ENCODE assay signal across 16 cellular contexts in the genomic region with DNA sequence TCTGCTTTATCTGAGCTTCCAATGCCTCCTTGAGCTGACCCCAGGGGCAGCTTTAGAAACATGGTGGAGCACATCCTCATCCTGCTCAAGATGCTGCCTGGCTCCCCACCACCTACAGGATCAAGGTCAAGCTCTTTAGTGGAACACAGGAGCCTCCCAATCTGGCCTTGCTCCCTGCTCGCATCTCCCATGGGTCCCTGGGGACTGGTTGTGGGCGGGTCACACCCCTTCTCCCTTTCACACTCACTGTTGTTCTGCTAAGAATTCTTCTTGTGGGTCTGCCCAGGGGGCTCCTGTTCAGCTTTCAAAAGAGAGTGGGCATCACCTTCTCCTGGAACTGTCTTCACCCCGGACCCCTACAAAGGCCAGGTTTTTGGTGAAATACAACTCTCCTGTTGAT. TPM values are rescaled to one million over a fixed set of nuclear protein-coding genes. Genes with fewer than 3 reads are reported as not detected.
A peak's percentile ranks its signal among the peaks of the same experiment; 100 is the strongest.
DNase-seq lines count a peak whose midpoint lies in the region; ATAC-seq, FAIRE-seq and TF ChIP-seq lines count a peak whose summit lies in the region.
"Had no signal": no experiment of that assay in that cellular context is flagged by ENCODE, and none has a peak within 500 bp of the region (broad histone marks: within the 10 kb centered on the region; RNA-seq: fewer than 3 reads in every experiment).

No MANE protein-coding gene starts in this region.

- 18% methylated on average over 3 of the region's 3 CpGs for WGBS in K562 (ENCODE audit: insufficient coverage, low coverage, missing lambda C conversion rate)
- WGBS in ovary, 3 donors: 71 to 80% (median 77%) methylated on average over 3 of the region's 3 CpGs

- H3K79me2 ChIP-seq in DND-41 (ENCODE audit: insufficient read depth, low read length) (no peaks in the 10 kb centered on the region), K562 (ENCODE audit: control insufficient read depth, insufficient read depth, low read length) (no peaks in the 10 kb centered on the region)

- H3K4me1 ChIP-seq in DND-41 (ENCODE audit: insufficient read depth, low read length) (peaks cover under 1% of the 10 kb centered on the region; the same call in 1 of the 2 replicates), K562 (replicated peaks in 1 of 2; ENCODE audit: control insufficient read depth in 2 of 2, insufficient read depth in 2 of 2, low read length in 2 of 2) (peaks cover 35 to 42% of the 10 kb centered on the region in 2 experiments), ovary (ENCODE audit: insufficient read depth) (no peaks in the 10 kb centered on the region)
- H3K4me1 ChIP-seq: HAP-1, SJSA1 had no signal

- BruUV-seq in K562 (replicated peaks; lab: Mats Ljungman, UMichigan): no TSS peak

- H3K9me3 ChIP-seq in DND-41 (ENCODE audit: insufficient read depth, low read length, severe bottlenecking): no peaks in the 10 kb centered on the region
- peaks cover 1% of the 10 kb centered on the region; the same call in 1 of the 2 replicates for H3K9me3 ChIP-seq in K562 (replicated peaks; ENCODE audit: control insufficient read depth, insufficient read depth, low read depth, low read length)
- no peaks in the 10 kb centered on the region for H3K9me3 ChIP-seq in ovary
- H3K9me3 ChIP-seq: HAP-1, SJSA1 had no signal

- intact Hi-C loops in K562 (cut with micrococcal nuclease) (no loop called here), ovary (cut with DNase I) (no loop called here)

- TF ChIP-seq EP300 in K562 (IDR thresholded peaks at IDR 0.05; ENCODE audit: low read length): no peak
- no peak for TF ChIP-seq EP300 in ovary (IDR thresholded peaks at IDR 0.05)

- peaks cover 4% of the 10 kb centered on the region; the same call in 1 of the 2 replicates for H3K27me3 Mint-ChIP-seq in HFFc6 (ENCODE audit: insufficient read depth)

- CTCF ChIA-PET in K562 (lab: Yijun Ruan, JAX; ENCODE audit: low intra/inter-chr PET ratio): no interaction called here

- no peaks in the 10 kb centered on the region for H3K36me3 Mint-ChIP-seq in HFFc6 (ENCODE audit: low read depth)
- no peaks in the 10 kb centered on the region for H3K36me3 Mint-ChIP-seq in stimulated activated effector memory CD8-positive, alpha-beta T cell treated with anti-CD3 and anti-CD28 coated beads, Interleukin-12 subunit alpha, Interleukin-12 subunit beta, amount 100 ng/mL, for 72 hours

- TF ChIP-seq CTCF in DND-41 (IDR thresholded peaks at IDR 0.05; ENCODE audit: borderline replicate concordance, extremely low read depth, low read length, poor library complexity, severe bottlenecking) (no peak), HFFc6 (IDR thresholded peaks at IDR 0.05) (no peak), K562 (IDR thresholded peaks at IDR 0.05 in 2 of 3, conservative IDR thresholded peaks at IDR 0.05 in 1 of 3; ENCODE audit: insufficient read depth in 2 of 3, low read depth in 1 of 3, low read length in 3 of 3) (no peak), ovary (IDR thresholded peaks at IDR 0.05) (no peak)

- H3K9me3 Mint-ChIP-seq in HFFc6: peaks cover 4% of the 10 kb centered on the region; the same call in 1 of the 2 replicates
- no peaks in the 10 kb centered on the region for H3K9me3 Mint-ChIP-seq in stimulated activated effector memory CD8-positive, alpha-beta T cell treated with anti-CD3 and anti-CD28 coated beads, Interleukin-12 subunit alpha, Interleukin-12 subunit beta, amount 100 ng/mL, for 72 hours

- H3K27ac Mint-ChIP-seq in HFFc6: peak overlapping the region; percentile 87
- peak overlapping the region; percentile 89 for H3K27ac Mint-ChIP-seq in stimulated activated effector memory CD8-positive, alpha-beta T cell treated with anti-CD3 and anti-CD28 coated beads, Interleukin-12 subunit alpha, Interleukin-12 subunit beta, amount 100 ng/mL, for 72 hours

- no peak for FAIRE-seq in K562 (lab: Jason Lieb, UNC)

- H3K9ac ChIP-seq in DND-41 (ENCODE audit: low read depth, low read length) (no peak overlapping the region), K562 (ENCODE audit: insufficient read depth in 1 of 2, low read depth in 2 of 2, low read length in 2 of 2) (peak overlapping the region; percentile 19 to 59; a peak in 2 of 4 replicates)

- H3K36me3 ChIP-seq in DND-41 (ENCODE audit: insufficient read depth, low read length) (no peaks in the 10 kb centered on the region), K562 (ENCODE audit: control insufficient read depth, insufficient read depth, low read length) (no peaks in the 10 kb centered on the region), ovary (no peaks in the 10 kb centered on the region)
- H3K36me3 ChIP-seq: HAP-1, SJSA1 had no signal

- no peak overlapping the region for H3K4me2 ChIP-seq in DND-41 (ENCODE audit: insufficient read depth, low read length)
- H3K4me2 ChIP-seq in K562 (ENCODE audit: insufficient read depth, low read length): peak overlapping the region; percentile 69

- H3K27ac ChIP-seq in DND-41 (ENCODE audit: low read length): no peak overlapping the region
- H3K27ac ChIP-seq in K562 (ENCODE audit: extremely low read depth, low read depth, low read length): peak overlapping the region; percentile 10; the same call in 1 of the 3 replicates
- no peak overlapping the region for H3K27ac ChIP-seq in ovary
- H3K27ac ChIP-seq: SJSA1 had no signal

- H3K27me3 ChIP-seq in DND-41 (ENCODE audit: insufficient read depth, low read length, poor library complexity) (no peaks in the 10 kb centered on the region), K562 (ENCODE audit: control insufficient read depth in 2 of 2, insufficient read depth in 2 of 2, low read length in 2 of 2) (no peaks in the 10 kb centered on the region), ovary (no peaks in the 10 kb centered on the region)
- H3K27me3 ChIP-seq: SJSA1 had no signal

- no peaks in the 10 kb centered on the region for H3K9me1 ChIP-seq in K562 (ENCODE audit: control insufficient read depth, insufficient read depth, low read length)

- H2AFZ ChIP-seq in DND-41 (ENCODE audit: low read depth, low read length): no peak overlapping the region
- H2AFZ ChIP-seq in K562 (ENCODE audit: low read depth, low read length): peak overlapping the region; percentile 74

- no peak for TF ChIP-seq RAD21 in K562 (CRISPR knock-in tag; conservative IDR thresholded peaks at IDR 0.05 in 1 of 2, IDR thresholded peaks at IDR 0.05 in 1 of 2)

- peaks cover 34% of the 10 kb centered on the region for H3K4me1 Mint-ChIP-seq in HFFc6 (ENCODE audit: low read depth)
- peaks cover 54% of the 10 kb centered on the region for H3K4me1 Mint-ChIP-seq in stimulated activated effector memory CD8-positive, alpha-beta T cell treated with anti-CD3 and anti-CD28 coated beads, Interleukin-12 subunit alpha, Interleukin-12 subunit beta, amount 100 ng/mL, for 72 hours

- POLR2A ChIA-PET in K562 (lab: Yijun Ruan, JAX): interaction anchor here (1.1 to 1.9 kb wide), 3 partner anchors 54 to 67 kb away, joined by 3 to 7 read pairs (median 5); a partner anchor contains a TSS

- H3K4me3 ChIP-seq in DND-41 (ENCODE audit: low read depth in 1 of 2, low read length in 2 of 2): no peak overlapping the region
- no peak overlapping the region for H3K4me3 ChIP-seq in K562
- H3K4me3 ChIP-seq in ovary: no peak overlapping the region
- H3K4me3 ChIP-seq: HAP-1, SJSA1 had no signal

- no peaks in the 10 kb centered on the region for H4K20me1 ChIP-seq in DND-41 (ENCODE audit: insufficient read depth, low read length)
- no peaks in the 10 kb centered on the region for H4K20me1 ChIP-seq in K562 (replicated peaks; ENCODE audit: control insufficient read depth, insufficient read depth, low read length)

- in situ Hi-C loops in K562 (cut with MboI): no loop called here

- no peak overlapping the region for H3K4me3 Mint-ChIP-seq in HFFc6
- H3K4me3 Mint-ChIP-seq in stimulated activated effector memory CD8-positive, alpha-beta T cell treated with anti-CD3 and anti-CD28 coated beads, Interleukin-12 subunit alpha, Interleukin-12 subunit beta, amount 100 ng/mL, for 72 hours: no peak overlapping the region

- ATAC-seq in DND-41 (ENCODE audit: insufficient read depth, low read depth): peak; percentile 47; the same call in 2 of the 3 replicates
- ATAC-seq in K562: peak; percentile 7; the same call in 2 of the 3 replicates
- no peak for ATAC-seq in stimulated activated effector memory CD8-positive, alpha-beta T cell treated with anti-CD3 and anti-CD28 coated beads, Interleukin-12 subunit alpha, Interleukin-12 subunit beta, amount 100 ng/mL, for 72 hours

- DNase-seq in DND-41 (no peak), HFFc6 (no peak), K562 (ENCODE audit: extremely low read depth in 1 of 4, low spot score in 3 of 4) (peak in 2 of 4 experiments; percentile 38 to 61), ovary (no peak), iPS-NIHi11 (ENCODE audit: low spot score) (no peak)
- peak in 1 of 2 donors; percentile 44 for DNase-seq in stimulated activated effector memory CD8-positive, alpha-beta T cell treated with anti-CD3 and anti-CD28 coated beads, Interleukin-12 subunit alpha, Interleukin-12 subunit beta, amount 100 ng/mL, for 72 hours (ENCODE audit: low spot score in 2 of 2)
- no peak for DNase-seq in stimulated activated CD4-positive, alpha-beta T cell treated with anti-CD3 and anti-CD28 coated beads, Interleukin-4, amount 100 ng/mL, for 4 hours
- DNase-seq: C1 segment of cervical spinal cord, DMS 273 treated with DMSO at 0.1 percent for 48 hours, NCI-H1436 treated with DMSO at 0.1 percent for 48 hours, NCI-H2081, NCI-H226, NCI-H526 had no signal

- TF ChIP-seq POLR2A in K562 (conservative IDR thresholded peaks at IDR 0.05): no peak
- TF ChIP-seq POLR2A in ovary (IDR thresholded peaks at IDR 0.05): no peak

RNA-seq across cellular contexts. Expression of a gene that starts 8.4 kb away (rescaled TPM):
- not detected for total RNA-seq in HFFc6 (2021; fragmentation: NEBNext Ultra II Directional; extraction: Animal tissue kit (Norgen Biotek cat#: 25700))
- 26.6 and 60.2 TPM in 2 replicates for total RNA-seq in K562 (2011; cell fraction: chromatin; rRNA removed; ENCODE audit: low replicate concordance)
- 32.0 and 34.7 TPM in 2 replicates for total RNA-seq in K562 (2011; cell fraction: nucleolus; rRNA removed)
- total RNA-seq in K562 (2011; cell fraction: nucleoplasm; rRNA removed): 22.7 and 29.8 TPM in 2 replicates
- total RNA-seq in K562 (2014; rRNA removed) (0.94 and 1.0 TPM in 2 replicates), K562 (2014; rRNA removed; fragmentation: Illumina TruSeq; extraction: Trizol) (0.44 and 2.3 TPM in 2 replicates), K562 (2015; rRNA removed; fragmentation: Illumina TruSeq; extraction: Trizol) (0.45 and 0.65 TPM in 2 replicates), K562 (2021) (4.7 and 6.8 TPM in 2 replicates), ovary (not detected)
- polyA plus RNA-seq in K562 (2011; rRNA removed) (3.4 and 6.9 TPM in 2 replicates), K562 (2014; fragmentation: Illumina TruSeq; extraction: Trizol) (0.56 and 1.8 TPM in 2 replicates), K562 (2014; fragmentation: Nextera tagmentation; extraction: Ambion mirVana) (1 to 10 TPM; 2.5 to 2.8 TPM), K562 (2014; rRNA removed) (1.6 and 5.0 TPM in 2 replicates), ovary (not detected)
- 0.65 and 1.6 TPM in 2 replicates for polyA plus RNA-seq in K562 (2011; cell fraction: cytosol; rRNA removed)
- polyA plus RNA-seq in K562 (2011; cell fraction: nucleus; rRNA removed): 39.8 and 97.5 TPM in 2 replicates
- 1.3 and 9.4 TPM in 2 replicates for polyA plus RNA-seq in K562 (2012)
- polyA minus RNA-seq in K562 (2011; rRNA and poly(A)+ RNA removed): 0.36 and 2.7 TPM in 2 replicates
- polyA minus RNA-seq in K562 (2011; cell fraction: cytosol; rRNA and poly(A)+ RNA removed): 8.7 TPM in 1 of 2 replicates, not detected in the other
- polyA minus RNA-seq in K562 (2011; cell fraction: nucleus; rRNA and poly(A)+ RNA removed): 6.9 and 15.8 TPM in 2 replicates
- total RNA-seq: SJSA1 had no signal
- polyA plus RNA-seq: IgD-negative memory B cell had no signal

RNA-seq across cellular contexts. Expression of a gene that starts 51.9 kb away (rescaled TPM):
- 10 to 100 TPM; 10.6 to 35.7 (median 30.2) TPM for total RNA-seq in HFFc6 (2021; fragmentation: NEBNext Ultra II Directional; extraction: Animal tissue kit (Norgen Biotek cat#: 25700))
- total RNA-seq in K562 (2011; cell fraction: chromatin; rRNA removed; ENCODE audit: low replicate concordance): 12.0 and 31.2 TPM in 2 replicates
- total RNA-seq in K562 (2011; cell fraction: nucleolus; rRNA removed): 9.5 and 10.3 TPM in 2 replicates
- 20.5 and 28.5 TPM in 2 replicates for total RNA-seq in K562 (2011; cell fraction: nucleoplasm; rRNA removed)
- total RNA-seq in K562 (2014; rRNA removed) (10.4 and 12.3 TPM in 2 replicates), K562 (2014; rRNA removed; fragmentation: Illumina TruSeq; extraction: Trizol) (14.2 and 16.9 TPM in 2 replicates), K562 (2015; rRNA removed; fragmentation: Illumina TruSeq; extraction: Trizol) (11.5 and 12.1 TPM in 2 replicates), K562 (2021) (17.6 and 18.6 TPM in 2 replicates), ovary (1 to 10 TPM in 1 of 7 donors, under 1 TPM in 3, not detected in 3; 0.11 to 1.4 (median 0.14) TPM)
- polyA plus RNA-seq in K562 (2011; rRNA removed) (15.8 and 18.5 TPM in 2 replicates), K562 (2014; fragmentation: Illumina TruSeq; extraction: Trizol) (20.3 and 21.9 TPM in 2 replicates), K562 (2014; fragmentation: Nextera tagmentation; extraction: Ambion mirVana) (10 to 100 TPM; 14.1 to 14.9 TPM), K562 (2014; rRNA removed) (10.9 and 13.2 TPM in 2 replicates), ovary (1 to 10 TPM in 1 of 2 donors, under 1 TPM in 1; 0.15 to 1.3 TPM)
- 2.9 and 6.0 TPM in 2 replicates for polyA plus RNA-seq in K562 (2011; cell fraction: cytosol; rRNA removed)
- 7.2 and 9.8 TPM in 2 replicates for polyA plus RNA-seq in K562 (2011; cell fraction: nucleus; rRNA removed)
- polyA plus RNA-seq in K562 (2012): 12.2 and 19.9 TPM in 2 replicates
- polyA minus RNA-seq in K562 (2011; rRNA and poly(A)+ RNA removed): 21.9 and 31.4 TPM in 2 replicates
- 4.9 and 6.4 TPM in 2 replicates for polyA minus RNA-seq in K562 (2011; cell fraction: cytosol; rRNA and poly(A)+ RNA removed)
- 12.3 and 21.2 TPM in 2 replicates for polyA minus RNA-seq in K562 (2011; cell fraction: nucleus; rRNA and poly(A)+ RNA removed)
- polyA plus RNA-seq: IgD-negative memory B cell had no signal

Comparison
In these comparisons a context has a peak if more than half of its experiments do, and no peak if none do; other contexts are left out.
1. RNA of a gene that starts 51.9 kb away (total RNA-seq): 10.6 to 35.7 TPM in HFFc6 and 9.5 to 31.2 TPM in K562; 0.11 to 1.4 TPM in ovary; every median in the first group is over 4 times any median in the second.